Comparison of ENCODE assay signal across 24 cellular contexts in genomic region chr6:12791371-12791770, GRCh38.
DNase-seq lines count a peak whose midpoint lies in the region; ATAC-seq and TF ChIP-seq lines count a peak whose summit lies in the region.
"Had no signal": no experiment of that assay in that cellular context is flagged by ENCODE, and none has a peak within 500 bp of the region (broad histone marks: within the 10 kb centered on the region; RNA-seq: fewer than 3 reads in every experiment).

No MANE protein-coding gene starts in this region.

- WGBS in hepatocyte (ENCODE audit: low lambda C conversion rate, missing lambda C conversion rate): 77% methylated on average over 6 of the region's 6 CpGs

- H3K9me3 ChIP-seq in RWPE2 (ENCODE audit: severe bottlenecking): no peaks in the 10 kb centered on the region
- H3K9me3 ChIP-seq in hepatocyte (ENCODE audit: low read depth): no peaks in the 10 kb centered on the region
- H3K9me3 ChIP-seq: Peyer's patch had no signal

- peak; percentile 36; the same call in 2 of the 3 replicates for ATAC-seq in RWPE2 (ENCODE audit: low read depth)
- no peak for ATAC-seq in GM21825 (IDR thresholded peaks at IDR 0.05; ENCODE audit: unreplicated experiment)
- ATAC-seq in GM21619 (IDR thresholded peaks at IDR 0.05; ENCODE audit: unreplicated experiment): no peak
- ATAC-seq: GM23338, HCT116, HepG2, Right ventricle myocardium inferior had no signal

- H3K79me2 ChIP-seq in hepatocyte: no peaks in the 10 kb centered on the region

- H3K4me1 ChIP-seq in RWPE2 (ENCODE audit: insufficient read depth, poor library complexity, severe bottlenecking) (no peaks in the 10 kb centered on the region), hepatocyte (ENCODE audit: insufficient read depth) (no peaks in the 10 kb centered on the region)
- H3K4me1 ChIP-seq: Peyer's patch had no signal

- H4K20me1 ChIP-seq in hepatocyte (ENCODE audit: insufficient read depth, poor library complexity, severe bottlenecking): no peaks in the 10 kb centered on the region

- TF ChIP-seq CTCF in RWPE2 (IDR thresholded peaks at IDR 0.05; ENCODE audit: poor library complexity, severe bottlenecking) (no peak), hepatocyte (IDR thresholded peaks at IDR 0.05; ENCODE audit: poor library complexity) (no peak)

- DNase-seq in DMS53 treated with DMSO at 0.1 percent for 48 hours (lab: John Stamatoyannopoulos, UW; ENCODE audit: unreplicated experiment) (peak; percentile 48), HCEC 1CT (peak; percentile 26), RWPE2 (ENCODE audit: low spot score) (no peak), kidney tubule cell (ENCODE audit: low spot score) (peak; percentile 51), hepatocyte (ENCODE audit: low spot score) (no peak), NCI-H526 treated with DMSO at 0.1 percent for 48 hours (lab: John Stamatoyannopoulos, UW) (no peak)
- DNase-seq: AML-193; DND-41; KBM-7; MV-4-11; NCI-H187 treated with DMSO at 0.1 percent for 48 hours; NCI-H2171 treated with DMSO at 0.1 percent for 48 hours; NCI-H446 treated with DMSO at 0.1 percent for 48 hours; NCI-H748 treated with DMSO at 0.1 percent for 48 hours; NK-92 treated with Interleukin-12 subunit alpha and Interleukin-12 subunit beta, amount 100 ng/mL, for 24 hours; Peyer's patch; SW 1271; T-helper 2 cell had no signal

- H3K27me3 ChIP-seq in RWPE2 (ENCODE audit: insufficient read depth, poor library complexity, severe bottlenecking) (no peaks in the 10 kb centered on the region), hepatocyte (no peaks in the 10 kb centered on the region)
- H3K27me3 ChIP-seq: Peyer's patch had no signal

- H2AFZ ChIP-seq in hepatocyte: no peak overlapping the region
- H2AFZ ChIP-seq: GM23338 had no signal

- H3K36me3 ChIP-seq in RWPE2 (ENCODE audit: low read depth) (no peaks in the 10 kb centered on the region), hepatocyte (replicated peaks; ENCODE audit: insufficient read depth, low read depth) (no peaks in the 10 kb centered on the region)
- H3K36me3 ChIP-seq: Peyer's patch had no signal

- no peak overlapping the region for H3K4me2 ChIP-seq in hepatocyte
- H3K4me2 ChIP-seq: GM23338 had no signal

- H3K9me2 ChIP-seq in hepatocyte (replicated peaks; ENCODE audit: insufficient read depth): no peaks in the 10 kb centered on the region

- H3K27ac ChIP-seq in RWPE2 (ENCODE audit: poor library complexity, severe bottlenecking) (no peak overlapping the region), hepatocyte (no peak overlapping the region)
- H3K27ac ChIP-seq: Peyer's patch had no signal

- H3K4me3 ChIP-seq in RWPE2 (ENCODE audit: severe bottlenecking): no peak overlapping the region
- no peak overlapping the region for H3K4me3 ChIP-seq in hepatocyte
- H3K4me3 ChIP-seq: GM23338, Peyer's patch had no signal

Comparison
In these comparisons a context has a peak if more than half of its experiments do, and no peak if none do; other contexts are left out.
1. DNase-seq: peak in DMS53 treated with DMSO at 0.1 percent for 48 hours (single experiment), HCEC 1CT (single experiment) and kidney tubule cell (single experiment); none in RWPE2 (single experiment), hepatocyte (single experiment) and NCI-H526 treated with DMSO at 0.1 percent for 48 hours (single experiment).